Comparison of ENCODE assay signal across 1 cellular context in the genomic region with DNA sequence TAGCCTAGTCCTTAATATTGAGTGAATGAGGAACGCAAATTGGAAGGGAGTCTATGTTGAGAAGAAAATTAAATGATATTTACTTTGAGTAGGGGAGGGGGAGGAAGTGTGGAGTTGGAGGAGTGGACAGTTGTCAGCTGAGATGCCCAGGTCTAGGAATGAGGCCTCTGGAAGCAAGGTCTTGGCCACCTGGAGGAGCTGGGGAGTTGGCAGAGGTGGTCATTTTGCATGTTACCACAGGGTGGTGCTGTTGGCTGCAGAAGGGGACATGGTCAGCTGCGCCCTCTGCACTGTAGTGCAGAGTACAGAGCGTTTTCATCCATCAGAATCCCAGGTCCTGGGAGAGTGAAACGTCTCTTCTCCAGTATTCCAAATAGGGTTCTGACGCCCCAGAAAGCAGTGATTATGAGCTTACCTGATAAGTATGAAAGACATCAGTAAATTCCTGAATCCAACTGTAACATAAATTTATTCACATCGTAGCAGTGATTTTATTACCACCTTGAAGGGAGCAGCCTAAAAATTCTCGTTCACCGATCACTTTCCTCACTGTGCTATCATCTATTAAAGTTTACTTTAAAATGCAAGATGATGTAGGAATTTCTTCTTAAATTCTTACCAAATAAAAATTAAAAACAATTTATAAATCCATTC.
TF ChIP-seq lines count a peak whose summit lies in the region.

No MANE protein-coding gene starts in this region.

TF ChIP-seq in HepG2, 621 proteins besides CTCF, POLR2A, EP300 and RAD21 (continued from another document and continues in another):
- TF ChIP-seq PHF21A (CRISPR knock-in tag; IDR thresholded peaks at IDR 0.05) (no peak), SP5 (CRISPR knock-in tag; IDR thresholded peaks at IDR 0.05; ENCODE audit: borderline replicate concordance, low read depth) (no peak), ARNT (IDR thresholded peaks at IDR 0.05) (no peak), ZNF782 (CRISPR knock-in tag; IDR thresholded peaks at IDR 0.05; ENCODE audit: borderline replicate concordance) (no peak), ESRRA (CRISPR knock-in tag; IDR thresholded peaks at IDR 0.05; ENCODE audit: low read depth) (0 out of 2 replicates have a peak, but pooled peaks have one; percentile 28), ZNF12 (CRISPR knock-in tag; IDR thresholded peaks at IDR 0.05) (no peak), ZNF335 (CRISPR knock-in tag; IDR thresholded peaks at IDR 0.05) (no peak; the same call in 1 of the 2 replicates), ZNF678 (CRISPR knock-in tag; IDR thresholded peaks at IDR 0.05) (no peak), PCBP2 (optimal IDR thresholded peaks at IDR 0.05; ENCODE audit: low read depth, low read length, poor library complexity, severe bottlenecking) (no peak), ZNF510 (CRISPR knock-in tag; IDR thresholded peaks at IDR 0.05; ENCODE audit: low read depth) (no peak), DPF2 (CRISPR knock-in tag; IDR thresholded peaks at IDR 0.05; ENCODE audit: borderline replicate concordance, low read depth) (no peak), SMC3 (IDR thresholded peaks at IDR 0.05; ENCODE audit: low read length) (peak; percentile 94), FOXK1 (CRISPR knock-in tag; IDR thresholded peaks at IDR 0.05; ENCODE audit: borderline replicate concordance, low read depth) (0 out of 2 replicates have a peak, but pooled peaks have one; percentile 41), NR2F1 (CRISPR knock-in tag; IDR thresholded peaks at IDR 0.05) (no peak; a peak in 1 of 4 replicates), SYNCRIP (IDR thresholded peaks at IDR 0.05; ENCODE audit: insufficient read depth, low read depth, low read length) (no peak), SRSF9 (IDR thresholded peaks at IDR 0.05; ENCODE audit: borderline replicate concordance, insufficient read depth, low read depth, low read length, poor library complexity, severe bottlenecking) (no peak), MAFK (conservative IDR thresholded peaks at IDR 0.05 in 1 of 2, IDR thresholded peaks at IDR 0.05 in 1 of 2; ENCODE audit: low read length in 2 of 2) (no peak), ZNF788 (CRISPR knock-in tag; IDR thresholded peaks at IDR 0.05; ENCODE audit: borderline replicate concordance) (peak; percentile 47; the same call in 1 of the 2 replicates), MXI1 (IDR thresholded peaks at IDR 0.05; ENCODE audit: borderline replicate concordance, low read depth, low read length) (peak; percentile 27; the same call in 1 of the 3 replicates), ZNF75D (CRISPR knock-in tag; IDR thresholded peaks at IDR 0.05; ENCODE audit: borderline replicate concordance) (no peak), RXRA (CRISPR knock-in tag; IDR thresholded peaks at IDR 0.05) (no peak), ARNT2 (CRISPR knock-in tag; IDR thresholded peaks at IDR 0.05; ENCODE audit: low read depth) (no peak), RFXANK (CRISPR knock-in tag; IDR thresholded peaks at IDR 0.05) (no peak)
- TF ChIP-seq, protein P1, sequence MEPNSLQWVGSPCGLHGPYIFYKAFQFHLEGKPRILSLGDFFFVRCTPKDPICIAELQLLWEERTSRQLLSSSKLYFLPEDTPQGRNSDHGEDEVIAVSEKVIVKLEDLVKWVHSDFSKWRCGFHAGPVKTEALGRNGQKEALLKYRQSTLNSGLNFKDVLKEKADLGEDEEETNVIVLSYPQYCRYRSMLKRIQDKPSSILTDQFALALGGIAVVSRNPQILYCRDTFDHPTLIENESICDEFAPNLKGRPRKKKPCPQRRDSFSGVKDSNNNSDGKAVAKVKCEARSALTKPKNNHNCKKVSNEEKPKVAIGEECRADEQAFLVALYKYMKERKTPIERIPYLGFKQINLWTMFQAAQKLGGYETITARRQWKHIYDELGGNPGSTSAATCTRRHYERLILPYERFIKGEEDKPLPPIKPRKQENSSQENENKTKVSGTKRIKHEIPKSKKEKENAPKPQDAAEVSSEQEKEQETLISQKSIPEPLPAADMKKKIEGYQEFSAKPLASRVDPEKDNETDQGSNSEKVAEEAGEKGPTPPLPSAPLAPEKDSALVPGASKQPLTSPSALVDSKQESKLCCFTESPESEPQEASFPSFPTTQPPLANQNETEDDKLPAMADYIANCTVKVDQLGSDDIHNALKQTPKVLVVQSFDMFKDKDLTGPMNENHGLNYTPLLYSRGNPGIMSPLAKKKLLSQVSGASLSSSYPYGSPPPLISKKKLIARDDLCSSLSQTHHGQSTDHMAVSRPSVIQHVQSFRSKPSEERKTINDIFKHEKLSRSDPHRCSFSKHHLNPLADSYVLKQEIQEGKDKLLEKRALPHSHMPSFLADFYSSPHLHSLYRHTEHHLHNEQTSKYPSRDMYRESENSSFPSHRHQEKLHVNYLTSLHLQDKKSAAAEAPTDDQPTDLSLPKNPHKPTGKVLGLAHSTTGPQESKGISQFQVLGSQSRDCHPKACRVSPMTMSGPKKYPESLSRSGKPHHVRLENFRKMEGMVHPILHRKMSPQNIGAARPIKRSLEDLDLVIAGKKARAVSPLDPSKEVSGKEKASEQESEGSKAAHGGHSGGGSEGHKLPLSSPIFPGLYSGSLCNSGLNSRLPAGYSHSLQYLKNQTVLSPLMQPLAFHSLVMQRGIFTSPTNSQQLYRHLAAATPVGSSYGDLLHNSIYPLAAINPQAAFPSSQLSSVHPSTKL (CRISPR knock-in tag; IDR thresholded peaks at IDR 0.05) = 0 out of 2 replicates have a peak, but pooled peaks have one; percentile 43
- TF ChIP-seq, protein P2, sequence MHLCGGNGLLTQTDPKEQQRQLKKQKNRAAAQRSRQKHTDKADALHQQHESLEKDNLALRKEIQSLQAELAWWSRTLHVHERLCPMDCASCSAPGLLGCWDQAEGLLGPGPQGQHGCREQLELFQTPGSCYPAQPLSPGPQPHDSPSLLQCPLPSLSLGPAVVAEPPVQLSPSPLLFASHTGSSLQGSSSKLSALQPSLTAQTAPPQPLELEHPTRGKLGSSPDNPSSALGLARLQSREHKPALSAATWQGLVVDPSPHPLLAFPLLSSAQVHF (CRISPR knock-in tag; IDR thresholded peaks at IDR 0.05) = no peak
- TF ChIP-seq, protein P3, sequence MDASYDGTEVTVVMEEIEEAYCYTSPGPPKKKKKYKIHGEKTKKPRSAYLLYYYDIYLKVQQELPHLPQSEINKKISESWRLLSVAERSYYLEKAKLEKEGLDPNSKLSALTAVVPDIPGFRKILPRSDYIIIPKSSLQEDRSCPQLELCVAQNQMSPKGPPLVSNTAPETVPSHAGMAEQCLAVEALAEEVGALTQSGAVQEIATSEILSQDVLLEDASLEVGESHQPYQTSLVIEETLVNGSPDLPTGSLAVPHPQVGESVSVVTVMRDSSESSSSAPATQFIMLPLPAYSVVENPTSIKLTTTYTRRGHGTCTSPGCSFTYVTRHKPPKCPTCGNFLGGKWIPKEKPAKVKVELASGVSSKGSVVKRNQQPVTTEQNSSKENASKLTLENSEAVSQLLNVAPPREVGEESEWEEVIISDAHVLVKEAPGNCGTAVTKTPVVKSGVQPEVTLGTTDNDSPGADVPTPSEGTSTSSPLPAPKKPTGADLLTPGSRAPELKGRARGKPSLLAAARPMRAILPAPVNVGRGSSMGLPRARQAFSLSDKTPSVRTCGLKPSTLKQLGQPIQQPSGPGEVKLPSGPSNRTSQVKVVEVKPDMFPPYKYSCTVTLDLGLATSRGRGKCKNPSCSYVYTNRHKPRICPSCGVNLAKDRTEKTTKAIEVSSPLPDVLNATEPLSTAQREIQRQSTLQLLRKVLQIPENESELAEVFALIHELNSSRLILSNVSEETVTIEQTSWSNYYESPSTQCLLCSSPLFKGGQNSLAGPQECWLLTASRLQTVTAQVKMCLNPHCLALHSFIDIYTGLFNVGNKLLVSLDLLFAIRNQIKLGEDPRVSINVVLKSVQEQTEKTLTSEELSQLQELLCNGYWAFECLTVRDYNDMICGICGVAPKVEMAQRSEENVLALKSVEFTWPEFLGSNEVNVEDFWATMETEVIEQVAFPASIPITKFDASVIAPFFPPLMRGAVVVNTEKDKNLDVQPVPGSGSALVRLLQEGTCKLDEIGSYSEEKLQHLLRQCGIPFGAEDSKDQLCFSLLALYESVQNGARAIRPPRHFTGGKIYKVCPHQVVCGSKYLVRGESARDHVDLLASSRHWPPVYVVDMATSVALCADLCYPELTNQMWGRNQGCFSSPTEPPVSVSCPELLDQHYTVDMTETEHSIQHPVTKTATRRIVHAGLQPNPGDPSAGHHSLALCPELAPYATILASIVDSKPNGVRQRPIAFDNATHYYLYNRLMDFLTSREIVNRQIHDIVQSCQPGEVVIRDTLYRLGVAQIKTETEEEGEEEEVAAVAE (CRISPR knock-in tag; IDR thresholded peaks at IDR 0.05; ENCODE audit: borderline replicate concordance) = peak; percentile 61; the same call in 1 of the 2 replicates
- TF ChIP-seq, protein P4, sequence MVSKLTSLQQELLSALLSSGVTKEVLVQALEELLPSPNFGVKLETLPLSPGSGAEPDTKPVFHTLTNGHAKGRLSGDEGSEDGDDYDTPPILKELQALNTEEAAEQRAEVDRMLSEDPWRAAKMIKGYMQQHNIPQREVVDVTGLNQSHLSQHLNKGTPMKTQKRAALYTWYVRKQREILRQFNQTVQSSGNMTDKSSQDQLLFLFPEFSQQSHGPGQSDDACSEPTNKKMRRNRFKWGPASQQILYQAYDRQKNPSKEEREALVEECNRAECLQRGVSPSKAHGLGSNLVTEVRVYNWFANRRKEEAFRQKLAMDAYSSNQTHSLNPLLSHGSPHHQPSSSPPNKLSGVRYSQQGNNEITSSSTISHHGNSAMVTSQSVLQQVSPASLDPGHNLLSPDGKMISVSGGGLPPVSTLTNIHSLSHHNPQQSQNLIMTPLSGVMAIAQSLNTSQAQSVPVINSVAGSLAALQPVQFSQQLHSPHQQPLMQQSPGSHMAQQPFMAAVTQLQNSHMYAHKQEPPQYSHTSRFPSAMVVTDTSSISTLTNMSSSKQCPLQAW (CRISPR knock-in tag; IDR thresholded peaks at IDR 0.05) = peak; percentile 42; the same call in 1 of the 2 replicates
- TF ChIP-seq, protein P5, sequence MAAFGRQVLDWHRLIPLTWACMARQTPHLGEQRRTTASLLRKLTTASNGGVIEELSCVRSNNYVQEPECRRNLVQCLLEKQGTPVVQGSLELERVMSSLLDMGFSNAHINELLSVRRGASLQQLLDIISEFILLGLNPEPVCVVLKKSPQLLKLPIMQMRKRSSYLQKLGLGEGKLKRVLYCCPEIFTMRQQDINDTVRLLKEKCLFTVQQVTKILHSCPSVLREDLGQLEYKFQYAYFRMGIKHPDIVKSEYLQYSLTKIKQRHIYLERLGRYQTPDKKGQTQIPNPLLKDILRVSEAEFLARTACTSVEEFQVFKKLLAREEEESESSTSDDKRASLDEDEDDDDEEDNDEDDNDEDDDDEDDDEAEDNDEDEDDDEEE (CRISPR knock-in tag; IDR thresholded peaks at IDR 0.05) = no peak
- TF ChIP-seq, protein P6, sequence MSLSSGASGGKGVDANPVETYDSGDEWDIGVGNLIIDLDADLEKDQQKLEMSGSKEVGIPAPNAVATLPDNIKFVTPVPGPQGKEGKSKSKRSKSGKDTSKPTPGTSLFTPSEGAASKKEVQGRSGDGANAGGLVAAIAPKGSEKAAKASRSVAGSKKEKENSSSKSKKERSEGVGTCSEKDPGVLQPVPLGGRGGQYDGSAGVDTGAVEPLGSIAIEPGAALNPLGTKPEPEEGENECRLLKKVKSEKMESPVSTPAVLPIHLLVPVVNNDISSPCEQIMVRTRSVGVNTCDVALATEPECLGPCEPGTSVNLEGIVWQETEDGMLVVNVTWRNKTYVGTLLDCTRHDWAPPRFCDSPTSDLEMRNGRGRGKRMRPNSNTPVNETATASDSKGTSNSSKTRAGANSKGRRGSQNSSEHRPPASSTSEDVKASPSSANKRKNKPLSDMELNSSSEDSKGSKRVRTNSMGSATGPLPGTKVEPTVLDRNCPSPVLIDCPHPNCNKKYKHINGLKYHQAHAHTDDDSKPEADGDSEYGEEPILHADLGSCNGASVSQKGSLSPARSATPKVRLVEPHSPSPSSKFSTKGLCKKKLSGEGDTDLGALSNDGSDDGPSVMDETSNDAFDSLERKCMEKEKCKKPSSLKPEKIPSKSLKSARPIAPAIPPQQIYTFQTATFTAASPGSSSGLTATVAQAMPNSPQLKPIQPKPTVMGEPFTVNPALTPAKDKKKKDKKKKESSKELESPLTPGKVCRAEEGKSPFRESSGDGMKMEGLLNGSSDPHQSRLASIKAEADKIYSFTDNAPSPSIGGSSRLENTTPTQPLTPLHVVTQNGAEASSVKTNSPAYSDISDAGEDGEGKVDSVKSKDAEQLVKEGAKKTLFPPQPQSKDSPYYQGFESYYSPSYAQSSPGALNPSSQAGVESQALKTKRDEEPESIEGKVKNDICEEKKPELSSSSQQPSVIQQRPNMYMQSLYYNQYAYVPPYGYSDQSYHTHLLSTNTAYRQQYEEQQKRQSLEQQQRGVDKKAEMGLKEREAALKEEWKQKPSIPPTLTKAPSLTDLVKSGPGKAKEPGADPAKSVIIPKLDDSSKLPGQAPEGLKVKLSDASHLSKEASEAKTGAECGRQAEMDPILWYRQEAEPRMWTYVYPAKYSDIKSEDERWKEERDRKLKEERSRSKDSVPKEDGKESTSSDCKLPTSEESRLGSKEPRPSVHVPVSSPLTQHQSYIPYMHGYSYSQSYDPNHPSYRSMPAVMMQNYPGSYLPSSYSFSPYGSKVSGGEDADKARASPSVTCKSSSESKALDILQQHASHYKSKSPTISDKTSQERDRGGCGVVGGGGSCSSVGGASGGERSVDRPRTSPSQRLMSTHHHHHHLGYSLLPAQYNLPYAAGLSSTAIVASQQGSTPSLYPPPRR (CRISPR knock-in tag; IDR thresholded peaks at IDR 0.05; ENCODE audit: borderline replicate concordance) = no peak
- TF ChIP-seq, protein P7, sequence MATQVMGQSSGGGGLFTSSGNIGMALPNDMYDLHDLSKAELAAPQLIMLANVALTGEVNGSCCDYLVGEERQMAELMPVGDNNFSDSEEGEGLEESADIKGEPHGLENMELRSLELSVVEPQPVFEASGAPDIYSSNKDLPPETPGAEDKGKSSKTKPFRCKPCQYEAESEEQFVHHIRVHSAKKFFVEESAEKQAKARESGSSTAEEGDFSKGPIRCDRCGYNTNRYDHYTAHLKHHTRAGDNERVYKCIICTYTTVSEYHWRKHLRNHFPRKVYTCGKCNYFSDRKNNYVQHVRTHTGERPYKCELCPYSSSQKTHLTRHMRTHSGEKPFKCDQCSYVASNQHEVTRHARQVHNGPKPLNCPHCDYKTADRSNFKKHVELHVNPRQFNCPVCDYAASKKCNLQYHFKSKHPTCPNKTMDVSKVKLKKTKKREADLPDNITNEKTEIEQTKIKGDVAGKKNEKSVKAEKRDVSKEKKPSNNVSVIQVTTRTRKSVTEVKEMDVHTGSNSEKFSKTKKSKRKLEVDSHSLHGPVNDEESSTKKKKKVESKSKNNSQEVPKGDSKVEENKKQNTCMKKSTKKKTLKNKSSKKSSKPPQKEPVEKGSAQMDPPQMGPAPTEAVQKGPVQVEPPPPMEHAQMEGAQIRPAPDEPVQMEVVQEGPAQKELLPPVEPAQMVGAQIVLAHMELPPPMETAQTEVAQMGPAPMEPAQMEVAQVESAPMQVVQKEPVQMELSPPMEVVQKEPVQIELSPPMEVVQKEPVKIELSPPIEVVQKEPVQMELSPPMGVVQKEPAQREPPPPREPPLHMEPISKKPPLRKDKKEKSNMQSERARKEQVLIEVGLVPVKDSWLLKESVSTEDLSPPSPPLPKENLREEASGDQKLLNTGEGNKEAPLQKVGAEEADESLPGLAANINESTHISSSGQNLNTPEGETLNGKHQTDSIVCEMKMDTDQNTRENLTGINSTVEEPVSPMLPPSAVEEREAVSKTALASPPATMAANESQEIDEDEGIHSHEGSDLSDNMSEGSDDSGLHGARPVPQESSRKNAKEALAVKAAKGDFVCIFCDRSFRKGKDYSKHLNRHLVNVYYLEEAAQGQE (IDR thresholded peaks at IDR 0.05; ENCODE audit: borderline replicate concordance in 1 of 2, low read depth in 1 of 2, low read length in 2 of 2) = no peak
- TF ChIP-seq, protein P8, sequence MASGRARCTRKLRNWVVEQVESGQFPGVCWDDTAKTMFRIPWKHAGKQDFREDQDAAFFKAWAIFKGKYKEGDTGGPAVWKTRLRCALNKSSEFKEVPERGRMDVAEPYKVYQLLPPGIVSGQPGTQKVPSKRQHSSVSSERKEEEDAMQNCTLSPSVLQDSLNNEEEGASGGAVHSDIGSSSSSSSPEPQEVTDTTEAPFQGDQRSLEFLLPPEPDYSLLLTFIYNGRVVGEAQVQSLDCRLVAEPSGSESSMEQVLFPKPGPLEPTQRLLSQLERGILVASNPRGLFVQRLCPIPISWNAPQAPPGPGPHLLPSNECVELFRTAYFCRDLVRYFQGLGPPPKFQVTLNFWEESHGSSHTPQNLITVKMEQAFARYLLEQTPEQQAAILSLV (CRISPR knock-in tag; IDR thresholded peaks at IDR 0.05; ENCODE audit: borderline replicate concordance) = no peak
